24 cellular contexts compared by ENCODE assay signal in genomic region chr19:307111-307531, GRCh38.
"Had no signal": no experiment of that assay in that cellular context is flagged by ENCODE, and none has a peak within 500 bp of the region (broad histone marks: within the 10 kb centered on the region; RNA-seq: fewer than 3 reads in every experiment).

No MANE protein-coding gene starts in this region.

- H3K4me2 ChIP-seq: hepatocyte had no signal

- H3K4me1 Mint-ChIP-seq: activated CD4-positive, alpha-beta memory T cell treated with anti-CD3 and anti-CD28 coated beads, Interleukin-2, amount 10 ng/mL, durations not matched to agents 7 days and 5 days; activated CD4-positive, alpha-beta T cell treated with anti-CD3 and anti-CD28 coated beads, Interleukin-2, amount 10 ng/mL, durations not matched to agents 7 days and 5 days; activated naive CD8-positive, alpha-beta T cell treated with anti-CD3 and anti-CD28 coated beads, Interleukin-2, amount 50 U/mL, for 24 hours; natural killer cell; T-helper 17 cell; WTC11 had no signal

- ATAC-seq: activated naive CD8-positive, alpha-beta T cell treated with anti-CD3 and anti-CD28 coated beads, Interleukin-2, amount 50 U/mL, for 24 hours; left colon; pancreas; T-helper 17 cell; WTC11 had no signal

- H3K27me3 ChIP-seq: esophagus squamous epithelium, hepatocyte, pancreas, tibial nerve had no signal

- H2AFZ ChIP-seq: hepatocyte had no signal

- H3K36me3 Mint-ChIP-seq: natural killer cell had no signal

- H3K9me3 Mint-ChIP-seq: activated CD4-positive, alpha-beta memory T cell treated with anti-CD3 and anti-CD28 coated beads, Interleukin-2, amount 10 ng/mL, durations not matched to agents 7 days and 5 days; activated CD4-positive, alpha-beta T cell treated with anti-CD3 and anti-CD28 coated beads, Interleukin-2, amount 10 ng/mL, durations not matched to agents 7 days and 5 days; activated naive CD4-positive, alpha-beta T cell treated with anti-CD3 and anti-CD28 coated beads, Interleukin-2, amount 50 U/mL, for 24 hours; activated naive CD8-positive, alpha-beta T cell treated with anti-CD3 and anti-CD28 coated beads, Interleukin-2, amount 50 U/mL, for 24 hours; activated T-cell treated with anti-CD3 and anti-CD28 coated beads, Interleukin-2, amount 50 U/mL, for 24 hours; natural killer cell; WTC11 had no signal

- H3K9me3 ChIP-seq: esophagus squamous epithelium, pancreas, tibial nerve had no signal

- H3K4me3 Mint-ChIP-seq: activated CD4-positive, alpha-beta memory T cell treated with anti-CD3 and anti-CD28 coated beads, Interleukin-2, amount 10 ng/mL, durations not matched to agents 7 days and 5 days; activated CD4-positive, alpha-beta T cell treated with anti-CD3 and anti-CD28 coated beads, Interleukin-2, amount 10 ng/mL, durations not matched to agents 7 days and 5 days; activated naive CD4-positive, alpha-beta T cell treated with anti-CD3 and anti-CD28 coated beads, Interleukin-2, amount 50 U/mL, for 24 hours; activated naive CD8-positive, alpha-beta T cell treated with anti-CD3 and anti-CD28 coated beads, Interleukin-2, amount 50 U/mL, for 24 hours; activated T-cell treated with anti-CD3 and anti-CD28 coated beads, Interleukin-2, amount 50 U/mL, for 24 hours; natural killer cell; T-helper 17 cell; WTC11 had no signal

- H3K27me3 Mint-ChIP-seq: activated CD4-positive, alpha-beta memory T cell treated with anti-CD3 and anti-CD28 coated beads, Interleukin-2, amount 10 ng/mL, durations not matched to agents 7 days and 5 days; activated CD4-positive, alpha-beta T cell treated with anti-CD3 and anti-CD28 coated beads, Interleukin-2, amount 10 ng/mL, durations not matched to agents 7 days and 5 days; activated naive CD4-positive, alpha-beta T cell treated with anti-CD3 and anti-CD28 coated beads, Interleukin-2, amount 50 U/mL, for 24 hours; activated naive CD8-positive, alpha-beta T cell treated with anti-CD3 and anti-CD28 coated beads, Interleukin-2, amount 50 U/mL, for 24 hours; activated T-cell treated with anti-CD3 and anti-CD28 coated beads, Interleukin-2, amount 50 U/mL, for 24 hours; T-helper 17 cell had no signal

- H3K4me1 ChIP-seq: esophagus squamous epithelium, pancreas, tibial nerve had no signal

- H3K27ac ChIP-seq: epithelial cell of prostate, esophagus squamous epithelium, hepatocyte, pancreas, tibial nerve had no signal

- H3K27ac Mint-ChIP-seq: activated CD4-positive, alpha-beta memory T cell treated with anti-CD3 and anti-CD28 coated beads, Interleukin-2, amount 10 ng/mL, durations not matched to agents 7 days and 5 days; activated CD4-positive, alpha-beta T cell treated with anti-CD3 and anti-CD28 coated beads, Interleukin-2, amount 10 ng/mL, durations not matched to agents 7 days and 5 days; activated naive CD4-positive, alpha-beta T cell treated with anti-CD3 and anti-CD28 coated beads, Interleukin-2, amount 50 U/mL, for 24 hours; activated naive CD8-positive, alpha-beta T cell treated with anti-CD3 and anti-CD28 coated beads, Interleukin-2, amount 50 U/mL, for 24 hours; activated T-cell treated with anti-CD3 and anti-CD28 coated beads, Interleukin-2, amount 50 U/mL, for 24 hours; natural killer cell; T-helper 17 cell; WTC11 had no signal

- H3K4me3 ChIP-seq: esophagus squamous epithelium, hepatocyte, pancreas, tibial nerve had no signal

- DNase-seq: activated CD4-positive, alpha-beta memory T cell treated with anti-CD3 and anti-CD28 coated beads, Interleukin-2, amount 10 ng/mL, durations not matched to agents 7 days and 5 days; activated CD4-positive, alpha-beta T cell treated with anti-CD3 and anti-CD28 coated beads for 1 hour; activated CD4-positive, alpha-beta T cell treated with anti-CD3 and anti-CD28 coated beads, Interleukin-2, amount 10 ng/mL, durations not matched to agents 7 days and 5 days; activated CD8-positive, alpha-beta memory T cell treated with anti-CD3 and anti-CD28 coated beads, Interleukin-2, amount 50 U/mL, for 48 hours; activated naive CD8-positive, alpha-beta T cell treated with anti-CD3 and anti-CD28 coated beads, Interleukin-2, amount 50 U/mL, for 24 hours; activated T-cell treated with anti-CD3 and anti-CD28 coated beads, Interleukin-2, amount 50 U/mL, for 24 hours; amygdala; central memory CD4-positive, alpha-beta T cell; dermis blood vessel endothelial cell; effector CD8-positive, alpha-beta T cell; esophagus squamous epithelium; foreskin melanocyte; left colon; mesenchymal stem cell; natural killer cell; stimulated activated naive CD4-positive, alpha-beta T cell treated with Interleukin-2 at 50 U/mL for 16 hours; T-helper 17 cell; T1000 had no signal
